In genomic region chr5:170347022-170347421, GRCh38 we compare ENCODE assay signal across 8 cellular contexts. TPM values are rescaled to one million over a fixed set of nuclear protein-coding genes. Genes with fewer than 3 reads are reported as not detected.
"Had no signal": no experiment of that assay in that cellular context is flagged by ENCODE, and none has a peak within 500 bp of the region (broad histone marks: within the 10 kb centered on the region; RNA-seq: fewer than 3 reads in every experiment).

No MANE protein-coding gene starts in this region.

- H3K4me3 Mint-ChIP-seq: H9, IgD-negative memory B cell had no signal

- ATAC-seq: HepG2 had no signal

- DNase-seq: GM23248, GOT3, H9, HCEC 1CT, KBM-7 had no signal

- H3K27ac Mint-ChIP-seq: IgD-negative memory B cell had no signal

- H3K9me3 Mint-ChIP-seq: IgD-negative memory B cell had no signal

- H3K36me3 Mint-ChIP-seq: IgD-negative memory B cell had no signal

- H3K4me1 Mint-ChIP-seq: IgD-negative memory B cell had no signal

RNA-seq across cellular contexts. Expression of gene KCNMB1, which starts 42.1 kb away (rescaled TPM):
- total RNA-seq: GM23248, HepG2, HT1080 had no signal

RNA-seq across cellular contexts. Expression of gene LCP2, which starts 49.4 kb away (rescaled TPM):
- total RNA-seq: GM23248, H9, HepG2 had no signal
